5 cellular contexts compared by ENCODE assay signal in genomic region chr18:39308931-39309521, GRCh38.
DNase-seq lines count a peak whose midpoint lies in the region; ATAC-seq, FAIRE-seq and TF ChIP-seq lines count a peak whose summit lies in the region.
"Not testable (repeated sequence)": the region's sequence is repeated elsewhere in the genome, so short reads cannot be mapped to it uniquely, and the experiment has no call there.

No MANE protein-coding gene starts in this region.

- not testable (repeated sequence) for TF ChIP-seq CTCF in C4-2B (conservative IDR thresholded peaks at IDR 0.05); VCaP (conservative IDR thresholded peaks at IDR 0.05); kidney (IDR thresholded peaks at IDR 0.05; ENCODE audit: borderline replicate concordance, extremely low read depth, insufficient read depth); right lobe of liver (IDR thresholded peaks at IDR 0.05)

- DNase-seq in kidney = peak; percentile 59
- peak in 2 of 3 donors; percentile 37 to 46 for DNase-seq in right lobe of liver
- peak; percentile 1 for DNase-seq in stimulated activated CD4-positive, alpha-beta T cell treated with anti-CD3 and anti-CD28 coated beads, Interleukin-1b, Interleukin-23, amount 100 ng/mL, for 48 hours

- not testable (repeated sequence) for H3K27me3 ChIP-seq in right lobe of liver

- H3K9ac ChIP-seq in kidney (ENCODE audit: low read length in 2 of 2) = not testable (repeated sequence)

- not testable (repeated sequence) for TF ChIP-seq POLR2A in right lobe of liver (IDR thresholded peaks at IDR 0.05)

- not testable (repeated sequence) for H3K4me3 ChIP-seq in kidney (ENCODE audit: low read length in 2 of 2); right lobe of liver

- not testable (repeated sequence) for H3K4me1 ChIP-seq in kidney (ENCODE audit: control insufficient read depth in 1 of 2, insufficient read depth in 1 of 2, low read depth in 1 of 2, low read length in 2 of 2)
- peaks cover 0 to 21% (median 0%) of the 10 kb centered on the region in 4 donors for H3K4me1 ChIP-seq in right lobe of liver

- intact Hi-C loops in kidney (cut with DNase I); right lobe of liver (cut with DNase I): not testable (repeated sequence)

- peak overlapping the region; percentile 22; the same call in 1 of the 2 replicates for H3K27ac ChIP-seq in C4-2B
- H3K27ac ChIP-seq in VCaP = peak overlapping the region; percentile 61
- H3K27ac ChIP-seq in kidney (ENCODE audit: low read depth in 2 of 2, low read length in 2 of 2); right lobe of liver: not testable (repeated sequence)

- 82% methylated on average over 4 of the region's 36 CpGs for WGBS in right lobe of liver (ENCODE audit: insufficient coverage, low coverage, low lambda C conversion rate, missing lambda C conversion rate)

- not testable (repeated sequence) for FAIRE-seq in kidney (lab: Jason Lieb, UNC)

- not testable (repeated sequence) for H3K36me3 ChIP-seq in kidney (ENCODE audit: control insufficient read depth in 1 of 2, insufficient read depth in 2 of 2, low read length in 2 of 2); right lobe of liver

- ATAC-seq in right lobe of liver = not testable (repeated sequence)

- not testable (repeated sequence) for H3K9me3 ChIP-seq in kidney (ENCODE audit: control insufficient read depth in 1 of 2, low read length in 2 of 2); right lobe of liver

Comparison
In these comparisons a context has a peak if more than half of its experiments do, and no peak if none do; other contexts are left out.
1. DNase-seq: peak in every context shown above with its lines; median percentile 59 in kidney; 42 in right lobe of liver; 1 in stimulated activated CD4-positive, alpha-beta T cell treated with anti-CD3 and anti-CD28 coated beads, Interleukin-1b, Interleukin-23, amount 100 ng/mL, for 48 hours.